Comparison of ENCODE assay signal across 8 cellular contexts in genomic region chr16:1770328-1771071, GRCh38. TPM values are rescaled to one million over a fixed set of nuclear protein-coding genes. Genes with fewer than 3 reads are reported as not detected.
A peak's percentile ranks its signal among the peaks of the same experiment; 100 is the strongest.
DNase-seq lines count a peak whose midpoint lies in the region; ATAC-seq, FAIRE-seq and TF ChIP-seq lines count a peak whose summit lies in the region.

No MANE protein-coding gene starts in this region.

- TF ChIP-seq CTCF in gastroesophageal sphincter (IDR thresholded peaks at IDR 0.05) (peak in 1 of 4 experiments; percentile 19), uterus (IDR thresholded peaks at IDR 0.05) (no peak)

- H3K4me1 ChIP-seq in NT2/D1 (ENCODE audit: insufficient read depth, insufficient read length) (peaks cover 16% of the 10 kb centered on the region), gastroesophageal sphincter (peaks cover 0 to 59% (median 27%) of the 10 kb centered on the region in 3 donors), uterus (peaks cover 0 to 33% of the 10 kb centered on the region in 2 donors)

- FAIRE-seq in GM12892 (lab: Jason Lieb, UNC) = peak; percentile 24

- H3K9me3 ChIP-seq in NT2/D1 (ENCODE audit: insufficient read depth, low read length) (no peaks in the 10 kb centered on the region), gastroesophageal sphincter (no peaks in the 10 kb centered on the region), uterus (no peaks in the 10 kb centered on the region)

- intact Hi-C loops in activated naive CD4-positive, alpha-beta T cell treated with anti-CD3 and anti-CD28 coated beads for 36 hours (cut with micrococcal nuclease) = loop anchor here (5.0 kb wide), 2 partner anchors 172 to 348 kb away; partner anchors contain the start of genes MSRB1 and UQCC4
- intact Hi-C loops in uterus (cut with DNase I; ENCODE audit: low total_unique reads) = no loop called here

- peak overlapping the region; percentile 99 for H3K9ac ChIP-seq in NT2/D1 (ENCODE audit: insufficient read length, low read depth)

- no peaks in the 10 kb centered on the region for H3K9me3 Mint-ChIP-seq in activated naive CD4-positive, alpha-beta T cell treated with anti-CD3 and anti-CD28 coated beads for 36 hours

- no CpG with 5 or more reads among the region's 69 CpGs for WGBS in gastroesophageal sphincter (ENCODE audit: low coverage in 1 of 2), 2 donors

- ATAC-seq in gastroesophageal sphincter (peak; percentile 40), GM18858 (IDR thresholded peaks at IDR 0.05; ENCODE audit: unreplicated experiment) (no peak)

- DNase-seq in GM12892 (ENCODE audit: insufficient read length) (peak; percentile 78), NT2/D1 (ENCODE audit: low read depth, low spot score) (no peak), occipital lobe (lab: John Stamatoyannopoulos, UW) (peak; percentile 59), uterus (peak; percentile 70 to 72), mesenteric fat pad (ENCODE audit: low spot score) (no peak)
- peak; percentile 72 for DNase-seq in activated naive CD4-positive, alpha-beta T cell treated with anti-CD3 and anti-CD28 coated beads for 36 hours

- peaks cover 15% of the 10 kb centered on the region for H3K36me3 Mint-ChIP-seq in activated naive CD4-positive, alpha-beta T cell treated with anti-CD3 and anti-CD28 coated beads for 36 hours (ENCODE audit: low read depth)

- peaks cover 77% of the 10 kb centered on the region for H3K36me3 ChIP-seq in NT2/D1 (ENCODE audit: insufficient read depth, insufficient read length, low read length)
- peaks cover 0 to 53% of the 10 kb centered on the region in 2 donors for H3K36me3 ChIP-seq in gastroesophageal sphincter
- no peaks in the 10 kb centered on the region for H3K36me3 ChIP-seq in uterus

- TF ChIP-seq POLR2A in GM12892 (IDR thresholded peaks at IDR 0.05; ENCODE audit: low read depth, low read length) = peak; percentile 57; the same call in 1 of the 2 replicates
- TF ChIP-seq POLR2A in gastroesophageal sphincter (IDR thresholded peaks at IDR 0.05) = peak in 1 of 2 donors; percentile 31
- TF ChIP-seq POLR2A in uterus (IDR thresholded peaks at IDR 0.05) = no peak

- peak overlapping the region; percentile 80 for H3K27ac Mint-ChIP-seq in activated naive CD4-positive, alpha-beta T cell treated with anti-CD3 and anti-CD28 coated beads for 36 hours

- no peaks in the 10 kb centered on the region for H3K27me3 Mint-ChIP-seq in activated naive CD4-positive, alpha-beta T cell treated with anti-CD3 and anti-CD28 coated beads for 36 hours (ENCODE audit: low read depth)

- H3K27me3 ChIP-seq in NT2/D1 (ENCODE audit: insufficient read depth, insufficient read length) = no peaks in the 10 kb centered on the region
- H3K27me3 ChIP-seq in gastroesophageal sphincter = no peaks in the 10 kb centered on the region
- H3K27me3 ChIP-seq in uterus = no peaks in the 10 kb centered on the region

- peak overlapping the region; percentile 52 to 99 (median 97) for H3K27ac ChIP-seq in gastroesophageal sphincter
- H3K27ac ChIP-seq in uterus = peak overlapping the region; percentile 74 to 87

- H3K4me3 Mint-ChIP-seq in activated naive CD4-positive, alpha-beta T cell treated with anti-CD3 and anti-CD28 coated beads for 36 hours = peak overlapping the region; percentile 93

- CTCF ChIA-PET in activated naive CD4-positive, alpha-beta T cell treated with anti-CD3 and anti-CD28 coated beads for 36 hours (lab: Charles Lee) = no interaction called here

- H3K4me3 ChIP-seq in NT2/D1 (ENCODE audit: insufficient read length, low read depth) (peak overlapping the region; percentile 97), gastroesophageal sphincter (peak overlapping the region; percentile 71 to 84), uterus (peak overlapping the region; percentile 56 to 87)

- peaks cover 7% of the 10 kb centered on the region for H3K4me1 Mint-ChIP-seq in activated naive CD4-positive, alpha-beta T cell treated with anti-CD3 and anti-CD28 coated beads for 36 hours (ENCODE audit: low read depth)

- no peak for TF ChIP-seq EP300 in gastroesophageal sphincter (IDR thresholded peaks at IDR 0.05)

RNA-seq across cellular contexts. Expression of gene NME3, which starts 0.8 kb away (rescaled TPM):
- 11.8 TPM for polyA plus RNA-seq in GM12892 (2012; ENCODE audit: missing spikeins)
- 10 to 100 TPM; 39.4 to 44.1 TPM for total RNA-seq in activated naive CD4-positive, alpha-beta T cell treated with anti-CD3 and anti-CD28 coated beads for 36 hours
- total RNA-seq in gastroesophageal sphincter (100 to 1,000 TPM in 1 of 4 donors, 10 to 100 TPM in 3; 49.9 to 106 (median 87.2) TPM), occipital lobe (26.2 TPM), uterus (100 to 1,000 TPM in 1 of 4 donors, 10 to 100 TPM in 3; 35.3 to 208 (median 59.7) TPM), mesenteric fat pad (34.6 TPM)

RNA-seq across cellular contexts. Expression of gene EME2, which starts 2.1 kb away (rescaled TPM):
- polyA plus RNA-seq in GM12892 (2012; ENCODE audit: missing spikeins) = 6.3 TPM
- 1 to 10 TPM; 7.7 to 7.8 TPM for total RNA-seq in activated naive CD4-positive, alpha-beta T cell treated with anti-CD3 and anti-CD28 coated beads for 36 hours
- 10 to 100 TPM in 1 of 4 donors, 1 to 10 TPM in 3; 4.6 to 20.4 (median 7.7) TPM for total RNA-seq in gastroesophageal sphincter
- total RNA-seq in occipital lobe = 6.9 TPM
- total RNA-seq in uterus = 10 to 100 TPM in 2 of 4 donors, 1 to 10 TPM in 2; 2.6 to 28.2 (median 8.0) TPM
- total RNA-seq in mesenteric fat pad = 14.5 TPM

RNA-seq across cellular contexts. Expression of gene MRPS34, which starts 2.4 kb away (rescaled TPM):
- 58.1 TPM for polyA plus RNA-seq in GM12892 (2012; ENCODE audit: missing spikeins)
- 100 to 1,000 TPM; 122 to 138 TPM for total RNA-seq in activated naive CD4-positive, alpha-beta T cell treated with anti-CD3 and anti-CD28 coated beads for 36 hours
- total RNA-seq in gastroesophageal sphincter = 10 to 100 TPM; 44.4 to 72.8 (median 61.3) TPM
- total RNA-seq in occipital lobe = 30.6 TPM
- 100 to 1,000 TPM in 1 of 4 donors, 10 to 100 TPM in 3; 37.3 to 158 (median 52.5) TPM for total RNA-seq in uterus
- total RNA-seq in mesenteric fat pad = 71.3 TPM

RNA-seq across cellular contexts. Expression of gene SPSB3, which starts 11.9 kb away (rescaled TPM):
- 5.2 TPM for polyA plus RNA-seq in GM12892 (2012; ENCODE audit: missing spikeins)
- total RNA-seq in activated naive CD4-positive, alpha-beta T cell treated with anti-CD3 and anti-CD28 coated beads for 36 hours = 10 to 100 TPM; 14.0 to 17.0 TPM
- 10 to 100 TPM; 52.4 to 81.1 (median 75.4) TPM for total RNA-seq in gastroesophageal sphincter
- 60.5 TPM for total RNA-seq in occipital lobe
- total RNA-seq in uterus = 10 to 100 TPM; 24.8 to 67.4 (median 55.8) TPM
- 28.8 TPM for total RNA-seq in mesenteric fat pad

RNA-seq across cellular contexts. Expression of gene NUBP2, which starts 12.3 kb away (rescaled TPM):
- 11.7 TPM for polyA plus RNA-seq in GM12892 (2012; ENCODE audit: missing spikeins)
- 10 to 100 TPM; 37.9 to 42.4 TPM for total RNA-seq in activated naive CD4-positive, alpha-beta T cell treated with anti-CD3 and anti-CD28 coated beads for 36 hours
- 10 to 100 TPM; 64.4 to 92.2 (median 80.6) TPM for total RNA-seq in gastroesophageal sphincter
- 37.9 TPM for total RNA-seq in occipital lobe
- 10 to 100 TPM; 40.5 to 54.6 (median 47.2) TPM for total RNA-seq in uterus
- 35.1 TPM for total RNA-seq in mesenteric fat pad

Comparison
In these comparisons a context has a peak if more than half of its experiments do, and no peak if none do; other contexts are left out.
1. DNase-seq: peak in GM12892 (single experiment), activated naive CD4-positive, alpha-beta T cell treated with anti-CD3 and anti-CD28 coated beads for 36 hours (single experiment), occipital lobe (single experiment) and uterus (2 of 2); none in NT2/D1 (single experiment) and mesenteric fat pad (single experiment).
2. Peak in every context shown above with its lines, with median percentiles within 50 percentile points of each other: H3K4me3 ChIP-seq.